Comparison of ENCODE assay signal across 8 cellular contexts in the genomic region with DNA sequence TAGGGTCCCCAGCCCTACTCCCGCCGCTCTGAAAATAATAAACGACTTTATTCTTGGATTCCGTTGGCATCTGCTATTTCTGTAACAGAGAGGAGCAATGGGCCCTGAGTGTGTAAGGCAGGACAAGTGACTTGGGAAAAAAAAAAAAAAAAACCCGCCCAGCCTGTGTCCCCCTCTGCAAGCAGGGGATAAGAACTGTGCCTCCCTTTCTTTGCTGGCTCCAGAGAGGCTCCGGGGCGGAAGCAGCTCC. TPM values are rescaled to one million over a fixed set of nuclear protein-coding genes. Genes with fewer than 3 reads are reported as not detected.
A peak's percentile ranks its signal among the peaks of the same experiment; 100 is the strongest.
DNase-seq lines count a peak whose midpoint lies in the region; ATAC-seq and TF ChIP-seq lines count a peak whose summit lies in the region.

No MANE protein-coding gene starts in this region.

- no peak for ATAC-seq in WTC11

- POLR2A ChIA-PET in WTC11 (lab: Charles Lee), result interaction anchor here (0.5 to 1.0 kb wide), 4 partner anchors 20 to 221 kb away, joined by 3 to 5 read pairs (median 3); a partner anchor contains a TSS

- H3K27ac Mint-ChIP-seq in WTC11 (peak overlapping the region; percentile 80), glutamatergic neuron (ENCODE audit: unreplicated experiment) (no peak overlapping the region)

- DNase-seq in WTC11 (ENCODE audit: low spot score) (no peak), glutamatergic neuron (no peak), skeletal muscle cell (ENCODE audit: low read depth) (no peak), NCI-H510A treated with DMSO at 0.1 percent for 48 hours (lab: John Stamatoyannopoulos, UW) (no peak), G401 (ENCODE audit: low spot score) (no peak), glomerular visceral epithelial cell (ENCODE audit: extremely low spot score) (no peak)
- no peak for DNase-seq in effector CD8-positive, alpha-beta T cell (lab: John Stamatoyannopoulos, UW)

- TF ChIP-seq CTCF in GM12875 (IDR thresholded peaks at IDR 0.05; ENCODE audit: borderline replicate concordance, insufficient read depth, low read depth, low read length) (no peak), WTC11 (IDR thresholded peaks at IDR 0.05) (no peak), glutamatergic neuron (IDR thresholded peaks at IDR 0.05; ENCODE audit: partially characterized antibody, unreplicated experiment) (no peak)

- H3K36me3 Mint-ChIP-seq in WTC11 (no peaks in the 10 kb centered on the region), glutamatergic neuron (ENCODE audit: unreplicated experiment) (no peaks in the 10 kb centered on the region)

- in situ Hi-C loops in G401 (cut with HindIII; ENCODE audit: low sequenced_read_pairs), result no loop called here

- peak overlapping the region; percentile 69 for H3K4me3 ChIP-seq in GM12875 (ENCODE audit: low read depth, low read length)
- peak overlapping the region; percentile 73 for H3K4me3 ChIP-seq in skeletal muscle cell (ENCODE audit: low read depth, low read length)

- H3K27me3 Mint-ChIP-seq in WTC11 (ENCODE audit: low read depth) (peaks cover 16% of the 10 kb centered on the region), glutamatergic neuron (ENCODE audit: unreplicated experiment) (peaks cover 12% of the 10 kb centered on the region)

- H3K9me3 Mint-ChIP-seq in WTC11, result no peaks in the 10 kb centered on the region
- peaks cover 2% of the 10 kb centered on the region for H3K9me3 Mint-ChIP-seq in glutamatergic neuron (ENCODE audit: unreplicated experiment)

- H3K4me1 Mint-ChIP-seq in WTC11 (peaks cover 37% of the 10 kb centered on the region), glutamatergic neuron (ENCODE audit: low read depth, unreplicated experiment) (no peaks in the 10 kb centered on the region)

- CTCF ChIA-PET in WTC11 (lab: Charles Lee), result interaction anchor here (0.6 to 2.8 kb wide), 4 partner anchors 21 to 127 kb away, joined by 3 to 25 read pairs (median 3); a partner anchor contains a TSS

- peak overlapping the region; percentile 82 for H3K4me3 Mint-ChIP-seq in WTC11
- peak overlapping the region; percentile 88 for H3K4me3 Mint-ChIP-seq in glutamatergic neuron (ENCODE audit: unreplicated experiment)

TF ChIP-seq in WTC11, 78 proteins besides CTCF, POLR2A, EP300 and RAD21:
- TF ChIP-seq GRHL2 (CRISPR knock-in tag; IDR thresholded peaks at IDR 0.05; ENCODE audit: insufficient replicate concordance, severe bottlenecking), result no peak
- TF ChIP-seq MYBL2 (CRISPR knock-in tag; IDR thresholded peaks at IDR 0.05), result 0 out of 2 replicates have a peak, but pooled peaks have one; percentile 15

RNA-seq across cellular contexts. Expression of a gene that starts 0.5 kb away (rescaled TPM):
- total RNA-seq in WTC11 (2021), result 26.0 to 27.2 TPM (median 27.1 TPM) in 3 replicates
- 30.5 TPM for total RNA-seq in glutamatergic neuron (ENCODE audit: unreplicated experiment)
- total RNA-seq in G401 (2014; rRNA removed; shearing (Covaris generic)), result 10.3 and 24.1 TPM in 2 replicates

RNA-seq across cellular contexts. Expression of a gene that starts 3.8 kb away (rescaled TPM):
- total RNA-seq in WTC11 (2021) (59.1 to 64.4 TPM (median 60.1 TPM) in 3 replicates), glutamatergic neuron (ENCODE audit: unreplicated experiment) (37.0 TPM)
- total RNA-seq in G401 (2014; rRNA removed; shearing (Covaris generic)), result 33.3 and 34.2 TPM in 2 replicates

RNA-seq across cellular contexts. Expression of a gene that starts 3.9 kb away (rescaled TPM):
- 52.3 to 58.8 TPM (median 53.2 TPM) in 3 replicates for total RNA-seq in WTC11 (2021)
- total RNA-seq in glutamatergic neuron (ENCODE audit: unreplicated experiment), result 39.0 TPM
- 28.9 and 46.2 TPM in 2 replicates for total RNA-seq in G401 (2014; rRNA removed; shearing (Covaris generic))

RNA-seq across cellular contexts. Expression of a gene that starts 4.5 kb away (rescaled TPM):
- total RNA-seq in WTC11 (2021) (51.7 to 62.2 TPM (median 59.7 TPM) in 3 replicates), glutamatergic neuron (ENCODE audit: unreplicated experiment) (12.3 TPM)
- 14.6 and 27.0 TPM in 2 replicates for total RNA-seq in G401 (2014; rRNA removed; shearing (Covaris generic))

RNA-seq across cellular contexts. Expression of a gene that starts 11.0 kb away (rescaled TPM):
- total RNA-seq in WTC11 (2021) (57.2 to 65.9 TPM (median 61.7 TPM) in 3 replicates), glutamatergic neuron (ENCODE audit: unreplicated experiment) (31.4 TPM)
- total RNA-seq in G401 (2014; rRNA removed; shearing (Covaris generic)), result 20.6 and 27.8 TPM in 2 replicates
